In the genomic region with DNA sequence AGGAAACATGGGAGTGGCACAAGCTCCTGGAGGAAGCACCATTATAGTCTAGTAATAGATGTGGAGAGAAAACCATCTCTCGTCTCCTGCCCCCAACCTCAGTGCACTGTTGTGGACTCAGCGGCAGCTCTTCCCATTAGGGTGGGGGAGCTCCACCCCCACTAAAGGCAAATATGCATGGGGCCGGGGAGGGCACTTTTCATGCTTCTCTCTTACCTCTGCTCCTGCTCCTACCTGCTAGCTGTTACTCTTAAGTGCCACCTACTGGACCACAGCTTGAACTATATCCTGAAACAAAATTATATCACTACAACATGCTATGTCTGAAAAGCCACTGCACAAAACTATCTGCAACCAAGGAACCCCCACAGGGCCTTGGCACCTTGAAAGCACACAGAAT, we compare ENCODE assay signal across 10 cellular contexts.
DNase-seq lines count a peak whose midpoint lies in the region; ATAC-seq and TF ChIP-seq lines count a peak whose summit lies in the region.
"Had no signal": no experiment of that assay in that cellular context is flagged by ENCODE, and none has a peak within 500 bp of the region (broad histone marks: within the 10 kb centered on the region; RNA-seq: fewer than 3 reads in every experiment).

No MANE protein-coding gene starts in this region.

- no peaks in the 10 kb centered on the region for H3F3A ChIP-seq in PC-3 (ENCODE audit: low read length, unreplicated experiment)

- H3K9ac ChIP-seq in PC-3 (ENCODE audit: low read length), result no peak overlapping the region
- no peak overlapping the region for H3K9ac ChIP-seq in iPS-15b (ENCODE audit: low read depth, low read length)

- CTCF ChIA-PET in HEK293T (lab: Yijun Ruan, JAX) (interaction anchor here (0.6 to 1.7 kb wide), 5 partner anchors 14 to 738 kb away, joined by 3 to 6 read pairs (median 3); no protein-coding TSS in a partner anchor), PC-3 (lab: Charles Lee) (interaction anchor here (0.6 kb wide), 1 partner anchor 39 kb away, joined by 4 read pairs; no protein-coding TSS in a partner anchor)

- no peaks in the 10 kb centered on the region for H3K36me3 ChIP-seq in PC-3 (ENCODE audit: low read depth, low read length)
- H3K36me3 ChIP-seq in iPS-15b (ENCODE audit: control insufficient read depth, insufficient read depth, low read length), result no peaks in the 10 kb centered on the region
- H3K36me3 ChIP-seq: MG63 had no signal

- peak; percentile 48 for TF ChIP-seq CTCF in PC-3 (conservative IDR thresholded peaks at IDR 0.05; ENCODE audit: low read depth, low read length)

- DNase-seq in COR-L47 (lab: John Stamatoyannopoulos, UW), result peak; percentile 22
- peak; percentile 55 for DNase-seq in HEK293T (ENCODE audit: extremely low spot score)
- DNase-seq in PC-3, result peak; percentile 16
- no peak for DNase-seq in G401 (ENCODE audit: low spot score)
- DNase-seq in NCI-H1417 treated with DMSO at 0.1 percent for 48 hours (lab: John Stamatoyannopoulos, UW), result no peak
- DNase-seq: activated CD4-positive, CD25-positive, alpha-beta regulatory T cell treated with anti-CD3 and anti-CD28 coated beads, Interleukin-2, amount 50 U/mL, for 72 hours; MG63 had no signal

- peak; percentile 61 for ATAC-seq in PC-3
- no peak for ATAC-seq in HG03469 (IDR thresholded peaks at IDR 0.05; ENCODE audit: unreplicated experiment)
- ATAC-seq in GM19463 (IDR thresholded peaks at IDR 0.05; ENCODE audit: unreplicated experiment), result no peak

- intact Hi-C loops in PC-3 (cut with micrococcal nuclease), result no loop called here

- no peaks in the 10 kb centered on the region for H3K79me2 ChIP-seq in PC-3 (ENCODE audit: low read length)

- H3K4me2 ChIP-seq in PC-3 (ENCODE audit: low read length), result no peak overlapping the region

- H3K9me3 ChIP-seq in PC-3 (ENCODE audit: low read length) (no peaks in the 10 kb centered on the region), iPS-15b (ENCODE audit: control insufficient read depth, insufficient read depth, low read length) (no peaks in the 10 kb centered on the region)
- H3K9me3 ChIP-seq: MG63 had no signal

- no peaks in the 10 kb centered on the region for H3K4me1 ChIP-seq in PC-3 (ENCODE audit: insufficient read depth, low read length)
- H3K4me1 ChIP-seq in iPS-15b (ENCODE audit: control insufficient read depth, insufficient read depth, low read length), result peaks cover 4% of the 10 kb centered on the region

- no peaks in the 10 kb centered on the region for H3K27me3 ChIP-seq in PC-3 (ENCODE audit: low read length)
- no peaks in the 10 kb centered on the region for H3K27me3 ChIP-seq in iPS-15b (ENCODE audit: control insufficient read depth, insufficient read depth, low read length)
- H3K27me3 ChIP-seq: MG63 had no signal

- in situ Hi-C loops in G401 (cut with HindIII; ENCODE audit: low sequenced_read_pairs), result no loop called here

- H4K20me1 ChIP-seq in PC-3 (ENCODE audit: low read length), result no peaks in the 10 kb centered on the region

- no peak overlapping the region for H3K27ac ChIP-seq in PC-3 (ENCODE audit: low read length)

- H3K4me3 ChIP-seq in PC-3 (ENCODE audit: low read length), result no peak overlapping the region
- H3K4me3 ChIP-seq in iPS-15b (ENCODE audit: low read depth, low read length), result peak overlapping the region; percentile 8
- H3K4me3 ChIP-seq: MG63 had no signal

- no peaks in the 10 kb centered on the region for H3K9me2 ChIP-seq in PC-3 (replicated peaks; ENCODE audit: low read length)

- no TSS peak for BruUV-seq in PC-3 (replicated peaks; lab: Mats Ljungman, UMichigan)

- POLR2A ChIA-PET in HEK293T (lab: Yijun Ruan, JAX), result interaction anchor here (0.5 to 1.0 kb wide), 2 partner anchors 113 to 115 kb away, joined by 3 to 6 read pairs; partner anchors contain the start of gene DACH1
- POLR2A ChIA-PET in PC-3 (lab: Charles Lee; ENCODE audit: unreplicated experiment), result no interaction called here

- H2AFZ ChIP-seq in PC-3 (ENCODE audit: low read length), result no peak overlapping the region

TF ChIP-seq in HEK293T, 16 proteins besides CTCF, POLR2A, EP300 and RAD21:
- no peak for TF ChIP-seq ARNT (IDR thresholded peaks at IDR 0.05)
- TF ChIP-seq HDGF (IDR thresholded peaks at IDR 0.05; ENCODE audit: borderline replicate concordance), result no peak
- no peak for TF ChIP-seq CTBP1 (IDR thresholded peaks at IDR 0.05; ENCODE audit: borderline replicate concordance)
- TF ChIP-seq BHLHE40 (IDR thresholded peaks at IDR 0.05; ENCODE audit: borderline replicate concordance), result no peak
- no peak for TF ChIP-seq SUZ12 (IDR thresholded peaks at IDR 0.05)
- no peak for TF ChIP-seq LEF1 (IDR thresholded peaks at IDR 0.05; ENCODE audit: borderline replicate concordance)
- TF ChIP-seq L3MBTL2 (conservative IDR thresholded peaks at IDR 0.05), result no peak
- TF ChIP-seq FOXM1 (IDR thresholded peaks at IDR 0.05; ENCODE audit: borderline replicate concordance), result no peak
- TF ChIP-seq FOXK2 (IDR thresholded peaks at IDR 0.05), result no peak
- no peak for TF ChIP-seq NFRKB (IDR thresholded peaks at IDR 0.05)
- TF ChIP-seq SP1 (IDR thresholded peaks at IDR 0.05), result no peak
- no peak for TF ChIP-seq ELF4 (IDR thresholded peaks at IDR 0.05)
TF ChIP-seq in HEK293T: peak in this region for 0.

Comparison
In these comparisons a context has a peak if more than half of its experiments do, and no peak if none do; other contexts are left out.
1. DNase-seq: peak in COR-L47 (single experiment), HEK293T (single experiment) and PC-3 (single experiment); none in G401 (single experiment) and NCI-H1417 treated with DMSO at 0.1 percent for 48 hours (single experiment).